Comparison of ENCODE assay signal across 23 cellular contexts in genomic region chr2:42430188-42430587, GRCh38.
DNase-seq lines count a peak whose midpoint lies in the region; ATAC-seq and TF ChIP-seq lines count a peak whose summit lies in the region.
"Had no signal": no experiment of that assay in that cellular context is flagged by ENCODE, and none has a peak within 500 bp of the region (broad histone marks: within the 10 kb centered on the region; RNA-seq: fewer than 3 reads in every experiment).

No MANE protein-coding gene starts in this region.

- no peak overlapping the region for H3K18ac ChIP-seq in H9 (ENCODE audit: insufficient read length, low read depth, low read length)

- H2BK12ac ChIP-seq in H9 (ENCODE audit: insufficient read length, low read depth, low read length): no peak overlapping the region

- no peaks in the 10 kb centered on the region for H4K20me1 ChIP-seq in H9 (ENCODE audit: control insufficient read depth, insufficient read depth, insufficient read length)
- H4K20me1 ChIP-seq: BLaER1 had no signal

- no peak overlapping the region for H4K8ac ChIP-seq in H9 (replicated peaks; ENCODE audit: insufficient read length, low read depth, low read length)

- H3K36me3 Mint-ChIP-seq in activated CD4-positive, alpha-beta T cell treated with anti-CD3 and anti-CD28 coated beads, Interleukin-2, amount 10 ng/mL, durations not matched to agents 24 days and 14 days (ENCODE audit: low read depth): no peaks in the 10 kb centered on the region
- peaks cover 0 to 4% (median 3%) of the 10 kb centered on the region in 3 experiments; a peak in 4 of 7 replicates for H3K36me3 Mint-ChIP-seq in H9 (ENCODE audit: insufficient read depth in 1 of 3, low read depth in 3 of 3)
- H3K36me3 Mint-ChIP-seq: CD14-positive monocyte; CD4-positive, alpha-beta memory T cell; CD4-positive, CD25-positive, alpha-beta regulatory T cell; CD8-positive, alpha-beta memory T cell had no signal

- H3K4me3 Mint-ChIP-seq in activated CD4-positive, alpha-beta T cell treated with anti-CD3 and anti-CD28 coated beads, Interleukin-2, amount 10 ng/mL, durations not matched to agents 24 days and 14 days: no peak overlapping the region
- no peak overlapping the region for H3K4me3 Mint-ChIP-seq in H9
- H3K4me3 Mint-ChIP-seq: CD14-positive monocyte; CD4-positive, alpha-beta memory T cell; CD4-positive, CD25-positive, alpha-beta regulatory T cell; CD8-positive, alpha-beta memory T cell had no signal

- no peak overlapping the region for H3K4ac ChIP-seq in H9 (ENCODE audit: low read depth, low read length)

- peaks cover 20% of the 10 kb centered on the region for H3K27me3 Mint-ChIP-seq in activated CD4-positive, alpha-beta T cell treated with anti-CD3 and anti-CD28 coated beads, Interleukin-2, amount 10 ng/mL, durations not matched to agents 24 days and 14 days
- H3K27me3 Mint-ChIP-seq in H9 (ENCODE audit: low read depth): no peaks in the 10 kb centered on the region

- H2BK120ac ChIP-seq in H9 (ENCODE audit: low read depth, low read length, poor library complexity, severe bottlenecking): no peak overlapping the region

- no peaks in the 10 kb centered on the region for H3K79me2 ChIP-seq in H9 (ENCODE audit: insufficient read depth, low read length)

- H3K4me2 ChIP-seq in H9 (ENCODE audit: insufficient read depth, insufficient read length, low read length): no peak overlapping the region
- H3K4me2 ChIP-seq: BLaER1 had no signal

- H3K9me3 ChIP-seq in H9 (ENCODE audit: control insufficient read depth, low read depth, low read length): no peaks in the 10 kb centered on the region
- H3K9me3 ChIP-seq: BE2C, BLaER1 had no signal

- no peak overlapping the region for H3K14ac ChIP-seq in H9 (ENCODE audit: insufficient read depth, low read length)

- no peak overlapping the region for H4K5ac ChIP-seq in H9 (ENCODE audit: insufficient read length, low read depth, low read length)

- intact Hi-C loops in activated CD4-positive, alpha-beta T cell treated with anti-CD3 and anti-CD28 coated beads, Interleukin-2, amount 10 ng/mL, durations not matched to agents 24 days and 14 days (cut with micrococcal nuclease): no loop called here

- TF ChIP-seq CTCF in H9 (conservative IDR thresholded peaks at IDR 0.05): no peak

- H2AK5ac ChIP-seq in H9 (ENCODE audit: insufficient read length, low read length): no peak overlapping the region

- H2AFZ ChIP-seq in H9 (ENCODE audit: low read length): no peak overlapping the region

- no peaks in the 10 kb centered on the region for H3K9me3 Mint-ChIP-seq in activated CD4-positive, alpha-beta T cell treated with anti-CD3 and anti-CD28 coated beads, Interleukin-2, amount 10 ng/mL, durations not matched to agents 24 days and 14 days
- H3K9me3 Mint-ChIP-seq in H9: no peaks in the 10 kb centered on the region
- H3K9me3 Mint-ChIP-seq: CD4-positive, alpha-beta memory T cell; CD8-positive, alpha-beta memory T cell had no signal

- no peaks in the 10 kb centered on the region for H3K4me1 Mint-ChIP-seq in activated CD4-positive, alpha-beta T cell treated with anti-CD3 and anti-CD28 coated beads, Interleukin-2, amount 10 ng/mL, durations not matched to agents 24 days and 14 days
- peaks cover 0 to 13% of the 10 kb centered on the region in 2 experiments; a peak in 2 of 4 replicates for H3K4me1 Mint-ChIP-seq in H9
- H3K4me1 Mint-ChIP-seq: CD14-positive monocyte; CD4-positive, alpha-beta memory T cell; CD4-positive, CD25-positive, alpha-beta regulatory T cell; CD8-positive, alpha-beta memory T cell had no signal

- no peaks in the 10 kb centered on the region for H3K79me1 ChIP-seq in H9 (ENCODE audit: insufficient read depth, low read depth, low read length, poor library complexity, severe bottlenecking)

- H3K27ac ChIP-seq in H9 (ENCODE audit: insufficient read length, low read depth, low read length): no peak overlapping the region
- H3K27ac ChIP-seq: 22Rv1, BLaER1 had no signal

- peak; percentile 14 for DNase-seq in activated CD4-positive, alpha-beta T cell treated with anti-CD3 and anti-CD28 coated beads, Interleukin-2, amount 10 ng/mL, durations not matched to agents 24 days and 14 days
- DNase-seq in activated CD4-positive, alpha-beta T cell treated with anti-CD3 and anti-CD28 coated beads, Interleukin-2, amount 50 U/mL, for 4 hours: no peak
- no peak for DNase-seq in H9
- DNase-seq: ACHN; BE2C; C1 segment of cervical spinal cord; CD4-positive, alpha-beta memory T cell; CD4-positive, CD25-positive, alpha-beta regulatory T cell; CD8-positive, alpha-beta memory T cell; COR-L47; DMS 273 treated with DMSO at 0.1 percent for 48 hours; DMS153; DMS53; DMS79; DND-41; EL; GDM1 had no signal

- no peaks in the 10 kb centered on the region for H3K23me2 ChIP-seq in H9 (ENCODE audit: insufficient read length, low read depth, low read length, poor library complexity, severe bottlenecking)

- H4K91ac ChIP-seq in H9 (ENCODE audit: insufficient read length, low read depth, low read length): no peak overlapping the region

- H3K4me1 ChIP-seq in H9 (ENCODE audit: insufficient read depth, low read length): no peaks in the 10 kb centered on the region
- H3K4me1 ChIP-seq: BE2C had no signal

- no peak overlapping the region for H3K56ac ChIP-seq in H9 (ENCODE audit: insufficient read length, low read depth, low read length)

- H3K23ac ChIP-seq in H9 (ENCODE audit: insufficient read length, low read depth, low read length): no peak overlapping the region

- WGBS in H9 (ENCODE audit: extremely low coverage, insufficient read length, low lambda C conversion rate): no CpG with 5 or more reads among the region's 4 CpGs

- H3K27me3 ChIP-seq in H9 (ENCODE audit: insufficient read depth, low read length): no peaks in the 10 kb centered on the region
- H3K27me3 ChIP-seq: BE2C, BLaER1 had no signal

- ATAC-seq in HG03442 (IDR thresholded peaks at IDR 0.05; ENCODE audit: unreplicated experiment) (no peak), GM21825 (IDR thresholded peaks at IDR 0.05; ENCODE audit: unreplicated experiment) (no peak)
- ATAC-seq: GM12878 had no signal

- H2BK15ac ChIP-seq in H9 (ENCODE audit: low read depth, low read length): no peak overlapping the region

- H3T11ph ChIP-seq in H9 (ENCODE audit: low read length): no peak overlapping the region

- H2BK20ac ChIP-seq in H9 (ENCODE audit: low read depth, low read length, poor library complexity, severe bottlenecking): no peak overlapping the region

- no peak overlapping the region for H3K27ac Mint-ChIP-seq in activated CD4-positive, alpha-beta T cell treated with anti-CD3 and anti-CD28 coated beads, Interleukin-2, amount 10 ng/mL, durations not matched to agents 24 days and 14 days
- peak overlapping the region in 2 of 3 experiments; percentile 9 to 41; a peak in 2 of 7 replicates for H3K27ac Mint-ChIP-seq in H9
- H3K27ac Mint-ChIP-seq: CD14-positive monocyte; CD4-positive, alpha-beta memory T cell; CD4-positive, CD25-positive, alpha-beta regulatory T cell had no signal

- H3K9ac ChIP-seq in H9 (ENCODE audit: extremely low read depth, insufficient read length, low read length): no peak overlapping the region
- H3K9ac ChIP-seq: BLaER1 had no signal

- no peak overlapping the region for H2BK5ac ChIP-seq in H9 (ENCODE audit: insufficient read length, low read length)
